Comparison of ENCODE assay signal across 1 cellular context in the genomic region with DNA sequence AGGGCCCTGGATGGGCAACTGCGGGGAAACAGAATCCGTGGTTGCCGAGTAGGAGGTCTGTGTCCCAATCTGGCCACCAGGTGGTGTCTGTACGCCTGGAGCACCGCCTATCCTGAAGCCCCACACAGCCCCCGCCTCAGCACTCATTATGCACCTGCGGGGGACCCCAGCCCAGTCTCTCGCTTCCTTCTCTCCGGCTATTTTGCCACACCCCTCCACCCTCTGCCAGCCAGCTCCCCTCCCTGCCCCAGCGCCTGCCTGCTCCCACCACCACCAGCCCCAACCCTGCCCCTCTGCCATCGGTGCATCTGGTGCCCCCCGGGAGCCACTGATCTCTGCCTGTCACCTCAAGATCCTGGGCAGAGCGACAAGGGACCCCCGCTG.
A peak's percentile ranks its signal among the peaks of the same experiment; 100 is the strongest.
TF ChIP-seq lines count a peak whose summit lies in the region.

No MANE protein-coding gene starts in this region.

TF ChIP-seq in HepG2, 621 proteins besides CTCF, POLR2A, EP300 and RAD21 (continued from another document):
- TF ChIP-seq, protein P1, sequence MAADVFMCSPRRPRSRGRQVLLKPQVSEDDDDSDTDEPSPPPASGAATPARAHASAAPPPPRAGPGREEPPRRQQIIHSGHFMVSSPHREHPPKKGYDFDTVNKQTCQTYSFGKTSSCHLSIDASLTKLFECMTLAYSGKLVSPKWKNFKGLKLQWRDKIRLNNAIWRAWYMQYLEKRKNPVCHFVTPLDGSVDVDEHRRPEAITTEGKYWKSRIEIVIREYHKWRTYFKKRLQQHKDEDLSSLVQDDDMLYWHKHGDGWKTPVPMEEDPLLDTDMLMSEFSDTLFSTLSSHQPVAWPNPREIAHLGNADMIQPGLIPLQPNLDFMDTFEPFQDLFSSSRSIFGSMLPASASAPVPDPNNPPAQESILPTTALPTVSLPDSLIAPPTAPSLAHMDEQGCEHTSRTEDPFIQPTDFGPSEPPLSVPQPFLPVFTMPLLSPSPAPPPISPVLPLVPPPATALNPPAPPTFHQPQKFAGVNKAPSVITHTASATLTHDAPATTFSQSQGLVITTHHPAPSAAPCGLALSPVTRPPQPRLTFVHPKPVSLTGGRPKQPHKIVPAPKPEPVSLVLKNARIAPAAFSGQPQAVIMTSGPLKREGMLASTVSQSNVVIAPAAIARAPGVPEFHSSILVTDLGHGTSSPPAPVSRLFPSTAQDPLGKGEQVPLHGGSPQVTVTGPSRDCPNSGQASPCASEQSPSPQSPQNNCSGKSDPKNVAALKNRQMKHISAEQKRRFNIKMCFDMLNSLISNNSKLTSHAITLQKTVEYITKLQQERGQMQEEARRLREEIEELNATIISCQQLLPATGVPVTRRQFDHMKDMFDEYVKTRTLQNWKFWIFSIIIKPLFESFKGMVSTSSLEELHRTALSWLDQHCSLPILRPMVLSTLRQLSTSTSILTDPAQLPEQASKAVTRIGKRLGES (CRISPR knock-in tag; IDR thresholded peaks at IDR 0.05; ENCODE audit: borderline replicate concordance): no peak
- TF ChIP-seq, protein P2, sequence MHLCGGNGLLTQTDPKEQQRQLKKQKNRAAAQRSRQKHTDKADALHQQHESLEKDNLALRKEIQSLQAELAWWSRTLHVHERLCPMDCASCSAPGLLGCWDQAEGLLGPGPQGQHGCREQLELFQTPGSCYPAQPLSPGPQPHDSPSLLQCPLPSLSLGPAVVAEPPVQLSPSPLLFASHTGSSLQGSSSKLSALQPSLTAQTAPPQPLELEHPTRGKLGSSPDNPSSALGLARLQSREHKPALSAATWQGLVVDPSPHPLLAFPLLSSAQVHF (CRISPR knock-in tag; IDR thresholded peaks at IDR 0.05): no peak
- no peak for TF ChIP-seq ETV6 (CRISPR knock-in tag; conservative IDR thresholded peaks at IDR 0.05)
- no peak for TF ChIP-seq CBX5 (CRISPR knock-in tag; IDR thresholded peaks at IDR 0.05; ENCODE audit: borderline replicate concordance)
- TF ChIP-seq ATAD3A (CRISPR knock-in tag; IDR thresholded peaks at IDR 0.05): no peak
- TF ChIP-seq ZNF577 (CRISPR knock-in tag; IDR thresholded peaks at IDR 0.05; ENCODE audit: borderline replicate concordance, low read depth): no peak
- peak; percentile 30 for TF ChIP-seq YY1 (IDR thresholded peaks at IDR 0.05; ENCODE audit: insufficient read depth, insufficient replicate concordance, low read depth, low read length)
- no peak for TF ChIP-seq ZKSCAN1 (IDR thresholded peaks at IDR 0.05; ENCODE audit: low read length)
- TF ChIP-seq PATZ1 (CRISPR knock-in tag; IDR thresholded peaks at IDR 0.05): peak; percentile 63
- TF ChIP-seq GTF2F1 (IDR thresholded peaks at IDR 0.05; ENCODE audit: low read length): no peak
- TF ChIP-seq POLR2AphosphoS2 (IDR thresholded peaks at IDR 0.05; ENCODE audit: low read depth, low read length): no peak
- no peak for TF ChIP-seq GATAD1 (CRISPR knock-in tag; IDR thresholded peaks at IDR 0.05)
- TF ChIP-seq BRCA1 (CRISPR knock-in tag; IDR thresholded peaks at IDR 0.05): no peak
- TF ChIP-seq ZNF274 (CRISPR knock-in tag; IDR thresholded peaks at IDR 0.05): 0 out of 2 replicates have a peak, but pooled peaks have one; percentile 6
- TF ChIP-seq HDAC2 (CRISPR knock-in tag; IDR thresholded peaks at IDR 0.05): no peak
